Comparison of ENCODE assay signal across 14 cellular contexts in the genomic region with DNA sequence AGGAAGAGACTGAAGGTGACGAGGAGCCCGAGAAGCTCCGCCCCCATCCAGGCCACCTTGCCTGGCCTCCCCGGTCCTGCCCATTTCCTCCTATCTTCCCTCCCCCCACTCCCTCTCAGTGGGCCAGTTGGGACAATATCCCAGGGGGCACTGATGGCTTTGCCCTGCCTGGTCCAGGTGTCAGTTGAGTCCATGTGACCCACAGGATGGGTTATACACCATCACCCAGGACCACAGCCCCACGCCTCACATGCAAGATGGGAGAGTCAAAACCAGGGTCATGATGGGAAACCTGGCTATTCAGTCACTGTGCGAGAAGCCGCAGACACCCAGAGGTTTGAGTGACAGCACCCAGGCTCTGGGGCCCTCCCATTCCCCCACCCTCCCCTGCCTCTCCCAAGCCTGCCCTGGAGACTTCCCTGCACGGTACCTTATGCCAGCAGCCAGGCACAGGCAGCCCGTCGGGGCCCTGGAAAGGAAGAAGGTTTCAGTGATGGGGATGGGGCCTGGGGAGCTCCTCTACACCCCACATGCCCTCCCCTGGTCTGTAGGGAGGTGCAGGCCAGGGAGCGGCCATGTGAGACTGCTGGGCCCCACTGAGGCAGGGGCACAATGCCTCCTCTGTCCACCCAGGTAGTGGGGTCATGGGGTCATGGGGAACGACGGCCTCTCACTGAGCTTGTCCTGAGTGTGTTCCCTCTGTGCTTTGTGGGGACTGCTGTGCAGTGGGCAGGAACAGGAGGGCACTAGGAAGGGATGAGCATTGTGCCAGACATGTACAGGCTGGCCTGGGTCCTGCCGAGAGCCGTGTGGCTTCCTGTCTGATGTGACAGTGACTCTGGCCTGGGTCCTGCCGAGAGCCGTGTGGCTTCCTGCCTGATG. TPM values are rescaled to one million over a fixed set of nuclear protein-coding genes. Genes with fewer than 3 reads are reported as not detected.
DNase-seq lines count a peak whose midpoint lies in the region; ATAC-seq and TF ChIP-seq lines count a peak whose summit lies in the region.
"Had no signal": no experiment of that assay in that cellular context is flagged by ENCODE, and none has a peak within 500 bp of the region (broad histone marks: within the 10 kb centered on the region; RNA-seq: fewer than 3 reads in every experiment).

No MANE protein-coding gene starts in this region.

- H3K27ac Mint-ChIP-seq in MCF 10A (ENCODE audit: low read depth, unreplicated experiment), result no peak overlapping the region
- peak overlapping the region; percentile 97 for H3K27ac Mint-ChIP-seq in activated CD8-positive, alpha-beta T cell treated with anti-CD3 and anti-CD28 coated beads for 36 hours

- H3K36me3 ChIP-seq in breast epithelium (no peaks in the 10 kb centered on the region), left lung (no peaks in the 10 kb centered on the region), transverse colon (no peaks in the 10 kb centered on the region)
- H3K36me3 ChIP-seq: BE2C had no signal

- DNase-seq in breast epithelium (ENCODE audit: low spot score in 2 of 2) (no peak), MCF 10A (ENCODE audit: unreplicated experiment) (no peak), left lung (peak in 1 of 2 donors; percentile 81), transverse colon (no peak), NCI-H1694 treated with DMSO at 0.1 percent for 48 hours (lab: John Stamatoyannopoulos, UW) (no peak), SK-N-DZ (ENCODE audit: low spot score) (no peak)
- DNase-seq in activated CD8-positive, alpha-beta T cell treated with anti-CD3 and anti-CD28 coated beads for 36 hours, result peak; percentile 74
- DNase-seq: BE2C, NCI-H748 treated with DMSO at 0.1 percent for 48 hours had no signal

- TF ChIP-seq POLR2A in breast epithelium (IDR thresholded peaks at IDR 0.05), result no peak
- no peak for TF ChIP-seq POLR2A in transverse colon (IDR thresholded peaks at IDR 0.05)

- H3K4me1 ChIP-seq in breast epithelium, result peaks cover 12 to 26% of the 10 kb centered on the region in 2 donors
- H3K4me1 ChIP-seq in left lung, result peaks cover 24 to 83% of the 10 kb centered on the region in 2 donors
- H3K4me1 ChIP-seq in transverse colon, result peaks cover 0 to 39% (median 17%) of the 10 kb centered on the region in 4 donors
- H3K4me1 ChIP-seq: BE2C had no signal

- in situ Hi-C loops in transverse colon (cut with MboI; ENCODE audit: low pct_ligation_motif_present in 1 of 4, low pct_unique_long_range_greater_than_20kb in 1 of 4, low sequenced_read_pairs in 3 of 4), result no loop called here

- peak overlapping the region; percentile 71 to 89 for H3K27ac ChIP-seq in breast epithelium
- H3K27ac ChIP-seq in left lung, result peak overlapping the region; percentile 73 to 95
- peak overlapping the region in 3 of 4 donors; percentile 12 to 51 (median 42) for H3K27ac ChIP-seq in transverse colon

- BruUV-seq in MCF 10A (replicated peaks; lab: Mats Ljungman, UMichigan), result no TSS peak

- TF ChIP-seq CTCF in breast epithelium (IDR thresholded peaks at IDR 0.05), result no peak
- no peak for TF ChIP-seq CTCF in MCF 10A (IDR thresholded peaks at IDR 0.05; ENCODE audit: unreplicated experiment)
- no peak for TF ChIP-seq CTCF in activated CD8-positive, alpha-beta T cell treated with anti-CD3 and anti-CD28 coated beads for 36 hours (IDR thresholded peaks at IDR 0.05)
- TF ChIP-seq CTCF in left lung (IDR thresholded peaks at IDR 0.05), result no peak
- no peak for TF ChIP-seq CTCF in transverse colon (IDR thresholded peaks at IDR 0.05)

- H3K4me3 ChIP-seq in breast epithelium, result no peak overlapping the region
- no peak overlapping the region for H3K4me3 ChIP-seq in left lung
- H3K4me3 ChIP-seq in transverse colon, result no peak overlapping the region
- H3K4me3 ChIP-seq: lung, smooth muscle cell had no signal

- H3K9me3 ChIP-seq in breast epithelium (no peaks in the 10 kb centered on the region), left lung (no peaks in the 10 kb centered on the region), transverse colon (no peaks in the 10 kb centered on the region)
- H3K9me3 ChIP-seq: BE2C had no signal

- CTCF ChIA-PET in MCF 10A (lab: Yijun Ruan, JAX), result interaction anchor here (0.6 to 1.9 kb wide), 2 partner anchors 163 to 311 kb away, joined by 3 to 6 read pairs; no protein-coding TSS in a partner anchor
- CTCF ChIA-PET in activated CD8-positive, alpha-beta T cell treated with anti-CD3 and anti-CD28 coated beads for 36 hours (lab: Charles Lee), result interaction anchor here (1.1 to 2.5 kb wide), 3 partner anchors 9 to 163 kb away, joined by 4 to 6 read pairs (median 6); no protein-coding TSS in a partner anchor

- no peaks in the 10 kb centered on the region for H3K27me3 Mint-ChIP-seq in MCF 10A (ENCODE audit: insufficient read depth, unreplicated experiment)
- no peaks in the 10 kb centered on the region for H3K27me3 Mint-ChIP-seq in activated CD8-positive, alpha-beta T cell treated with anti-CD3 and anti-CD28 coated beads for 36 hours

- no peak for TF ChIP-seq EP300 in transverse colon (IDR thresholded peaks at IDR 0.05; ENCODE audit: low read depth)

- peak; percentile 57 for ATAC-seq in activated CD8-positive, alpha-beta T cell treated with anti-CD3 and anti-CD28 coated beads for 36 hours
- ATAC-seq in left lung, result no peak
- no peak for ATAC-seq in GM18502 (IDR thresholded peaks at IDR 0.05; ENCODE audit: poor library complexity, unreplicated experiment)

- no peaks in the 10 kb centered on the region for H3K36me3 Mint-ChIP-seq in MCF 10A (ENCODE audit: insufficient read depth, unreplicated experiment)
- no peaks in the 10 kb centered on the region for H3K36me3 Mint-ChIP-seq in activated CD8-positive, alpha-beta T cell treated with anti-CD3 and anti-CD28 coated beads for 36 hours (ENCODE audit: low read depth)

- 70% methylated on average over 16 of the region's 17 CpGs; no CpG with 5 or more reads in 1 of the 2 donors for WGBS in transverse colon (ENCODE audit: low coverage in 1 of 2), 2 donors

- POLR2A ChIA-PET in MCF 10A (lab: Yijun Ruan, JAX), result interaction anchor here (1.5 kb wide), 1 partner anchor 15 kb away, joined by 4 read pairs; no protein-coding TSS in a partner anchor
- POLR2A ChIA-PET in activated CD8-positive, alpha-beta T cell treated with anti-CD3 and anti-CD28 coated beads for 36 hours (lab: Charles Lee), result interaction anchor here (0.6 to 21.3 kb wide), 6 partner anchors 8 to 386 kb away, joined by 3 to 431 read pairs (median 4); a partner anchor contains a TSS

- H3K27me3 ChIP-seq in breast epithelium (no peaks in the 10 kb centered on the region), left lung (no peaks in the 10 kb centered on the region), transverse colon (no peaks in the 10 kb centered on the region)
- H3K27me3 ChIP-seq: BE2C had no signal

- no peak overlapping the region for H3K4me3 Mint-ChIP-seq in MCF 10A (ENCODE audit: unreplicated experiment)
- peak overlapping the region; percentile 53 for H3K4me3 Mint-ChIP-seq in activated CD8-positive, alpha-beta T cell treated with anti-CD3 and anti-CD28 coated beads for 36 hours

- peaks cover 39% of the 10 kb centered on the region for H3K4me1 Mint-ChIP-seq in MCF 10A (ENCODE audit: insufficient read depth, unreplicated experiment)
- H3K4me1 Mint-ChIP-seq in activated CD8-positive, alpha-beta T cell treated with anti-CD3 and anti-CD28 coated beads for 36 hours (ENCODE audit: low read depth), result peaks cover 67% of the 10 kb centered on the region

- intact Hi-C loops in breast epithelium (cut with DNase I; ENCODE audit: low total_unique reads) (no loop called here), MCF 10A (cut with micrococcal nuclease) (no loop called here), left lung (cut with DNase I) (no loop called here), transverse colon (cut with DNase I; ENCODE audit: low total_unique reads) (no loop called here)
- intact Hi-C loops in activated CD8-positive, alpha-beta T cell treated with anti-CD3 and anti-CD28 coated beads for 36 hours (cut with micrococcal nuclease), result no loop called here

- no peaks in the 10 kb centered on the region for H3K9me3 Mint-ChIP-seq in MCF 10A (ENCODE audit: unreplicated experiment)
- H3K9me3 Mint-ChIP-seq in activated CD8-positive, alpha-beta T cell treated with anti-CD3 and anti-CD28 coated beads for 36 hours, result no peaks in the 10 kb centered on the region

RNA-seq across cellular contexts. Expression of a gene that starts 6.3 kb away (rescaled TPM):
- total RNA-seq in breast epithelium, result 10 to 100 TPM; 63.4 to 94.1 (median 77.7) TPM
- total RNA-seq in MCF 10A (2022), result 112 and 115 TPM in 2 replicates
- total RNA-seq in activated CD8-positive, alpha-beta T cell treated with anti-CD3 and anti-CD28 coated beads for 36 hours, result 10 to 100 TPM; 60.4 to 62.1 TPM
- total RNA-seq in left lung, result 10 to 100 TPM; 71.9 to 87.9 TPM
- total RNA-seq in transverse colon, result 100 to 1,000 TPM; 124 to 405 (median 197) TPM
- 6.3 and 6.7 TPM in 2 replicates for polyA plus RNA-seq in SK-N-DZ (2014; cell fraction: cytosol; rRNA removed)
- 45.2 and 56.1 TPM in 2 replicates for polyA plus RNA-seq in SK-N-DZ (2014; cell fraction: nucleus; rRNA removed)

RNA-seq across cellular contexts. Expression of a gene that starts 34.6 kb away (rescaled TPM):
- total RNA-seq in breast epithelium (10 to 100 TPM; 56.3 to 90.5 (median 68.9) TPM), MCF 10A (2022) (313 and 364 TPM in 2 replicates), left lung (100 to 1,000 TPM; 126 to 178 TPM), transverse colon (100 to 1,000 TPM; 115 to 199 (median 169) TPM)
- 100 to 1,000 TPM; 392 to 399 TPM for total RNA-seq in activated CD8-positive, alpha-beta T cell treated with anti-CD3 and anti-CD28 coated beads for 36 hours
- polyA plus RNA-seq in SK-N-DZ (2014; cell fraction: cytosol; rRNA removed), result 198 and 227 TPM in 2 replicates
- polyA plus RNA-seq in SK-N-DZ (2014; cell fraction: nucleus; rRNA removed), result 117 and 183 TPM in 2 replicates

RNA-seq across cellular contexts. Expression of a gene that starts 51.8 kb away (rescaled TPM):
- not detected for total RNA-seq in breast epithelium
- not detected in 2 replicates for total RNA-seq in MCF 10A (2022)
- not detected for total RNA-seq in activated CD8-positive, alpha-beta T cell treated with anti-CD3 and anti-CD28 coated beads for 36 hours
- not detected for total RNA-seq in left lung
- total RNA-seq in transverse colon, result not detected
- not detected in 2 replicates for polyA plus RNA-seq in SK-N-DZ (2014; cell fraction: cytosol; rRNA removed)
- not detected in 2 replicates for polyA plus RNA-seq in SK-N-DZ (2014; cell fraction: nucleus; rRNA removed)
- total RNA-seq: astrocyte; lung; T-helper 2 cell treated with Interferon-gamma antibody and Interleukin-4, amounts not matched to agents 100 ng/mL and 5 ng/mL, for 36 hours had no signal
- polyA plus RNA-seq: lung, smooth muscle cell had no signal
